3 cellular contexts compared by ENCODE assay signal in genomic region chr5:171412186-171412585, GRCh38.
TF ChIP-seq lines count a peak whose summit lies in the region.

No MANE protein-coding gene starts in this region.

TF ChIP-seq in A549, 52 proteins besides CTCF, POLR2A, EP300 and RAD21:
- TF ChIP-seq FOSB (CRISPR knock-in tag; IDR thresholded peaks at IDR 0.05) (peak; percentile 59; the same call in 1 of the 2 replicates), POLR2AphosphoS2 (conservative IDR thresholded peaks at IDR 0.05; ENCODE audit: low read length) (peak; percentile 62), CBX2 (IDR thresholded peaks at IDR 0.05; ENCODE audit: borderline replicate concordance, low read depth) (no peak)

TF ChIP-seq in GM12891, 5 proteins besides CTCF, POLR2A, EP300 and RAD21:
- TF ChIP-seq SPI1 (IDR thresholded peaks at IDR 0.05; ENCODE audit: low read depth, low read length), result no peak
- no peak; the same call in 1 of the 2 replicates for TF ChIP-seq POLR2AphosphoS5 (IDR thresholded peaks at IDR 0.05; ENCODE audit: low read depth, low read length)
- no peak for TF ChIP-seq POU2F2 (IDR thresholded peaks at IDR 0.05; ENCODE audit: low read depth, low read length)
- no peak for TF ChIP-seq PAX5 (IDR thresholded peaks at IDR 0.05; ENCODE audit: insufficient read depth, low read length, severe bottlenecking)
- no peak for TF ChIP-seq TAF1 (IDR thresholded peaks at IDR 0.05; ENCODE audit: low read depth, low read length)

TF ChIP-seq in K562, 482 proteins besides CTCF, POLR2A, EP300 and RAD21:
- TF ChIP-seq THRA (IDR thresholded peaks at IDR 0.05), result no peak
- TF ChIP-seq POLR2AphosphoS5 (IDR thresholded peaks at IDR 0.05; ENCODE audit: control insufficient read depth, insufficient read depth, low read depth, low read length), result peak; percentile 71; the same call in 1 of the 2 replicates
- peak; percentile 58 for TF ChIP-seq EWSR1 (IDR thresholded peaks at IDR 0.05; ENCODE audit: borderline replicate concordance, low read depth, partially characterized antibody)
- no peak for TF ChIP-seq CHAMP1 (IDR thresholded peaks at IDR 0.05)
- TF ChIP-seq POLR2B (IDR thresholded peaks at IDR 0.05; ENCODE audit: low read depth, partially characterized antibody), result peak; percentile 37
- peak; percentile 24; the same call in 1 of the 2 replicates for TF ChIP-seq SUPT5H (IDR thresholded peaks at IDR 0.05)
- no peak for TF ChIP-seq RB1 (IDR thresholded peaks at IDR 0.05; ENCODE audit: low read depth)
